ENCODE assay signal across 19 cellular contexts in genomic region chr4:74875451-74875850, GRCh38. TPM values are rescaled to one million over a fixed set of nuclear protein-coding genes. Genes with fewer than 3 reads are reported as not detected.
"Had no signal": no experiment of that assay in that cellular context is flagged by ENCODE, and none has a peak within 500 bp of the region (broad histone marks: within the 10 kb centered on the region; RNA-seq: fewer than 3 reads in every experiment).

No MANE protein-coding gene starts in this region.

- H3K9me3 ChIP-seq: breast epithelium, heart left ventricle, testis, upper lobe of left lung, vagina had no signal

- DNase-seq: activated CD4-positive, CD25-positive, alpha-beta regulatory T cell; activated CD8-positive, alpha-beta memory T cell treated with anti-CD3 and anti-CD28 coated beads, Interleukin-2, amount 50 U/mL, for 48 hours; activated gamma-delta T cell treated with Interleukin-2 at 50 U/mL for 16 hours; activated naive CD4-positive, alpha-beta T cell treated with anti-CD3 and anti-CD28 coated beads, Interleukin-2, amount 50 U/mL, for 16 hours; activated T-cell treated with anti-CD3 and anti-CD28 coated beads, Interleukin-2, amount 50 U/mL, for 24 hours; left ventricle myocardium superior; right cardiac atrium; stimulated activated CD4-positive, alpha-beta T cell treated with anti-CD3 and anti-CD28 coated beads, Interleukin-4, amount 100 ng/mL, for 1 hour had no signal

- H3K4me1 Mint-ChIP-seq: activated T-helper 17 cell treated with anti-CD3 and anti-CD28 coated beads, Interleukin-2, amount 50 U/mL, for 72 hours had no signal

- ATAC-seq: stimulated activated naive CD8-positive, alpha-beta T cell treated with anti-CD3 and anti-CD28 coated beads, Interleukin-15, Interleukin-2, amounts not matched to agents 100 U/mL and 50 U/mL, for 24 hours had no signal

- H3K27ac Mint-ChIP-seq: activated T-cell treated with anti-CD3 and anti-CD28 coated beads, Interleukin-2, amount 50 U/mL, for 24 hours; activated T-helper 17 cell treated with anti-CD3 and anti-CD28 coated beads, Interleukin-2, amount 50 U/mL, for 72 hours had no signal

- H3K4me3 ChIP-seq: breast epithelium, heart left ventricle, testis, upper lobe of left lung, vagina had no signal

- H3K4me3 Mint-ChIP-seq: activated T-cell treated with anti-CD3 and anti-CD28 coated beads, Interleukin-2, amount 50 U/mL, for 24 hours; activated T-helper 17 cell treated with anti-CD3 and anti-CD28 coated beads, Interleukin-2, amount 50 U/mL, for 72 hours; nephron had no signal

- H3K27me3 ChIP-seq: breast epithelium, heart left ventricle, testis, upper lobe of left lung, vagina had no signal

- H3K9me3 Mint-ChIP-seq: activated T-cell treated with anti-CD3 and anti-CD28 coated beads, Interleukin-2, amount 50 U/mL, for 24 hours; activated T-helper 17 cell treated with anti-CD3 and anti-CD28 coated beads, Interleukin-2, amount 50 U/mL, for 72 hours; nephron had no signal

- H3K36me3 ChIP-seq: breast epithelium, heart left ventricle, upper lobe of left lung, vagina had no signal

- H3K4me1 ChIP-seq: breast epithelium, testis, vagina had no signal

- H3K27ac ChIP-seq: heart left ventricle, testis, upper lobe of left lung, vagina had no signal

RNA-seq across cellular contexts. Expression of gene PARM1, which starts 57.5 kb away (rescaled TPM):
- total RNA-seq: lung microvascular endothelial cell; osteoblast; T-helper 1 cell treated with Interleukin-12 subunit alpha and Interleukin-12 subunit beta and Interleukin-4 antibody, amounts not matched to agents 30 ng/mL and 1 ng/mL, for 36 hours had no signal
